Comparison of ENCODE assay signal across 15 cellular contexts in the genomic region with DNA sequence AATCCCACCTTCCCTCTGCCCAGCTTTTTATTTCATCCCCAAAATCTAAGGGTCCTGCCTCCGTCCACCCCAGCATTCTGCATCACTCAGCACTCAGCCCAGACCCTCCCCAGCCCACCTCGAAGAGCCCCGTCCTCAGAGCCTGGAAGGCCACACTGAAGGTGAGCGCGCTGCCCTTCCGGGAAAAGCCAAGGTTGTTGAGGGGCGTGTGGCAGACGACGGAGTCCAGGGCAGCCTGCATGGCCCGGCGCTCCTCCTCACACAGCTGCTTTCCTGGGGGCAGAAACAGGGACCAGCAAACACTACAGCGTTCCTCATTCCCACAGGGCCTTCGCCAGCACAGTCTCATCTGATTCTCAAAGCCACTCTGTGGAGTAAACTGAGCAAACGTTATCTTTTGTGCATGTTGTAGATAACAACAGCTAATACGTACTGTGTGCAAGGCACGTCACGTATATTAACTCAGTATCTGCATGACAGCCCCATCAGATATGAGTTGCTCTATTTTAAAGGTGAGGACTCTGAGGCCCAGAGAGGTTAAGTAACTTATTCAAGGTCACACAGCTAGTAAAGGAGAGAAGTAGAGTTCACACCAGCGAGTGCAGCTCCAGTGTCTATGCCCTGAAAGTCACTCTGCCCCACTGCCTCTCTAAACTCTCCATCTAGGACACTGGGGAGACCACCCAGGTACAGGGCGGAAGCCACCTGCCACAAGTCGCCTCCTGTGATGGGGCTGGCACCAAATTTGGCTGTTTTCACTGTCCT. TPM values are rescaled to one million over a fixed set of nuclear protein-coding genes. Genes with fewer than 3 reads are reported as not detected.
DNase-seq lines count a peak whose midpoint lies in the region; ATAC-seq, FAIRE-seq and TF ChIP-seq lines count a peak whose summit lies in the region.
"Had no signal": no experiment of that assay in that cellular context is flagged by ENCODE, and none has a peak within 500 bp of the region (broad histone marks: within the 10 kb centered on the region; RNA-seq: fewer than 3 reads in every experiment).

No MANE protein-coding gene starts in this region.

- no peaks in the 10 kb centered on the region for H3K9me3 ChIP-seq in BLaER1 treated with 17β-estradiol and CSF1 and Interleukin-3, amounts not matched to agents 10 nM and 100 nM (replicated peaks in 1 of 11)

- H3K36me3 Mint-ChIP-seq in activated CD8-positive, alpha-beta T cell treated with anti-CD3 and anti-CD28 coated beads for 36 hours (ENCODE audit: low read depth) = peaks cover 29% of the 10 kb centered on the region
- H3K36me3 Mint-ChIP-seq in naive B cell = peaks cover 5 to 8% of the 10 kb centered on the region in 2 donors

- H3K4me1 ChIP-seq in BLaER1 treated with 17β-estradiol and CSF1 and Interleukin-3, amounts not matched to agents 10 nM and 100 nM = peaks cover 66 to 88% (median 75%) of the 10 kb centered on the region in 10 experiments

- peak overlapping the region in 4 of 10 experiments; percentile 80 to 100 (median 94); a peak in 6 of 20 replicates for H3K4me3 ChIP-seq in BLaER1 treated with 17β-estradiol and CSF1 and Interleukin-3, amounts not matched to agents 10 nM and 100 nM

- peaks cover 40% of the 10 kb centered on the region for H3K4me1 Mint-ChIP-seq in activated CD8-positive, alpha-beta T cell treated with anti-CD3 and anti-CD28 coated beads for 36 hours (ENCODE audit: low read depth)
- H3K4me1 Mint-ChIP-seq in naive B cell = peaks cover 26 to 71% (median 66%) of the 10 kb centered on the region in 3 donors

- H3K27ac Mint-ChIP-seq in activated CD8-positive, alpha-beta T cell treated with anti-CD3 and anti-CD28 coated beads for 36 hours = peak overlapping the region; percentile 89
- H3K27ac Mint-ChIP-seq in naive B cell = peak overlapping the region in 2 of 6 donors; percentile 79 to 90

- H3K9me3 Mint-ChIP-seq in activated CD8-positive, alpha-beta T cell treated with anti-CD3 and anti-CD28 coated beads for 36 hours = no peaks in the 10 kb centered on the region
- no peaks in the 10 kb centered on the region for H3K9me3 Mint-ChIP-seq in naive B cell
- H3K9me3 Mint-ChIP-seq: CD14-positive monocyte had no signal

- no peaks in the 10 kb centered on the region for H3K27me3 Mint-ChIP-seq in activated CD8-positive, alpha-beta T cell treated with anti-CD3 and anti-CD28 coated beads for 36 hours
- H3K27me3 Mint-ChIP-seq in naive B cell = no peaks in the 10 kb centered on the region

- H3K27ac ChIP-seq in BLaER1 treated with 17β-estradiol and CSF1 and Interleukin-3, amounts not matched to agents 10 nM and 100 nM = peak overlapping the region in 1 of 11 experiments; percentile 86; a peak in 2 of 22 replicates

- CTCF ChIA-PET in activated CD8-positive, alpha-beta T cell treated with anti-CD3 and anti-CD28 coated beads for 36 hours (lab: Charles Lee) = interaction anchor here (0.8 to 1.6 kb wide), 5 partner anchors 23 to 63 kb away, joined by 3 to 5 read pairs (median 3); no protein-coding TSS in a partner anchor

- DNase-seq in GM13976 (ENCODE audit: low spot score) (peak; percentile 17), naive B cell (no peak), DMS53 (lab: John Stamatoyannopoulos, UW) (no peak), D721Med (ENCODE audit: insufficient read length, low spot score) (no peak)
- DNase-seq in activated CD8-positive, alpha-beta T cell treated with anti-CD3 and anti-CD28 coated beads for 36 hours = no peak
- DNase-seq: activated CD8-positive, alpha-beta memory T cell treated with anti-CD3 and anti-CD28 coated beads for 24 hours; glutamatergic neuron; NCI-H2081 treated with DMSO at 0.1 percent for 48 hours had no signal

- peaks cover 40 to 66% (median 53%) of the 10 kb centered on the region in 11 experiments for H3K36me3 ChIP-seq in BLaER1 treated with 17β-estradiol and CSF1 and Interleukin-3, amounts not matched to agents 10 nM and 100 nM

- H3K4me2 ChIP-seq in BLaER1 treated with 17β-estradiol and CSF1 and Interleukin-3, amounts not matched to agents 10 nM and 100 nM = peak overlapping the region; percentile 89 to 100 (median 97); a peak in 20 of 22 replicates

- H3K4me3 Mint-ChIP-seq in activated CD8-positive, alpha-beta T cell treated with anti-CD3 and anti-CD28 coated beads for 36 hours = no peak overlapping the region
- H3K4me3 Mint-ChIP-seq in naive B cell = peak overlapping the region in 7 of 8 donors; percentile 12 to 92 (median 78)

- H4K20me1 ChIP-seq in BLaER1 treated with 17β-estradiol and CSF1 and Interleukin-3, amounts not matched to agents 10 nM and 100 nM = peaks cover 39 to 63% (median 50%) of the 10 kb centered on the region in 11 experiments

- in situ Hi-C loops in GM13976 (cut with MboI; ENCODE audit: low sequenced_read_pairs, unreplicated experiment) = no loop called here

- intact Hi-C loops in activated CD8-positive, alpha-beta T cell treated with anti-CD3 and anti-CD28 coated beads for 36 hours (cut with micrococcal nuclease) = no loop called here

- FAIRE-seq in D721Med (lab: Jason Lieb, UNC) = no peak
- FAIRE-seq: H54, keratinocyte, urothelium cell line had no signal

- POLR2A ChIA-PET in activated CD8-positive, alpha-beta T cell treated with anti-CD3 and anti-CD28 coated beads for 36 hours (lab: Charles Lee) = interaction anchor here (0.6 to 1.2 kb wide), 5 partner anchors 13 to 360 kb away, joined by 3 to 5 read pairs (median 3); no protein-coding TSS in a partner anchor

- peak overlapping the region in 9 of 11 experiments; percentile 35 to 94 (median 68); a peak in 10 of 22 replicates for H3K9ac ChIP-seq in BLaER1 treated with 17β-estradiol and CSF1 and Interleukin-3, amounts not matched to agents 10 nM and 100 nM

- H3K27me3 ChIP-seq in BLaER1 treated with 17β-estradiol and CSF1 and Interleukin-3, amounts not matched to agents 10 nM and 100 nM = no peaks in the 10 kb centered on the region

- TF ChIP-seq CTCF in GM13976 (IDR thresholded peaks at IDR 0.05; ENCODE audit: borderline replicate concordance, control extremely low read depth, extremely low read depth, insufficient read depth, missing control alignments) (no peak), D721Med (IDR thresholded peaks at IDR 0.05; ENCODE audit: insufficient read depth, missing control alignments) (no peak)
- no peak for TF ChIP-seq CTCF in activated CD8-positive, alpha-beta T cell treated with anti-CD3 and anti-CD28 coated beads for 36 hours (IDR thresholded peaks at IDR 0.05)

- no peak for ATAC-seq in activated CD8-positive, alpha-beta T cell treated with anti-CD3 and anti-CD28 coated beads for 36 hours
- no peak for ATAC-seq in naive B cell (ENCODE audit: low read depth in 2 of 2)
- no peak for ATAC-seq in GM19324 (IDR thresholded peaks at IDR 0.05; ENCODE audit: low FRiP score, unreplicated experiment)
- no peak for ATAC-seq in GM19463 (IDR thresholded peaks at IDR 0.05; ENCODE audit: unreplicated experiment)

RNA-seq across cellular contexts. Expression of a gene that starts 2.8 kb away (rescaled TPM):
- total RNA-seq in activated CD8-positive, alpha-beta T cell treated with anti-CD3 and anti-CD28 coated beads for 36 hours = 10 to 100 TPM; 15.7 to 17.4 TPM
- 1 to 10 TPM; 2.0 to 9.1 (median 3.3) TPM for polyA plus RNA-seq in naive B cell (ENCODE audit: low read depth in 6 of 6)

RNA-seq across cellular contexts. Expression of a gene that starts 7.0 kb away (rescaled TPM):
- total RNA-seq in activated CD8-positive, alpha-beta T cell treated with anti-CD3 and anti-CD28 coated beads for 36 hours = 100 to 1,000 TPM; 108 to 116 TPM
- polyA plus RNA-seq in naive B cell (ENCODE audit: low read depth in 6 of 6) = 100 to 1,000 TPM; 407 to 579 (median 480) TPM

RNA-seq across cellular contexts. Expression of a gene that starts 12.7 kb away (rescaled TPM):
- total RNA-seq in activated CD8-positive, alpha-beta T cell treated with anti-CD3 and anti-CD28 coated beads for 36 hours = 1 to 10 TPM; 2.4 to 2.7 TPM
- polyA plus RNA-seq in naive B cell (ENCODE audit: low read depth in 6 of 6) = under 1 TPM in 5 of 6 donors, not detected in 1; 0.13 to 0.40 (median 0.23) TPM
- polyA plus RNA-seq: CD14-positive monocyte had no signal

RNA-seq across cellular contexts. Expression of a gene that starts 21.4 kb away (rescaled TPM):
- total RNA-seq in activated CD8-positive, alpha-beta T cell treated with anti-CD3 and anti-CD28 coated beads for 36 hours = 1 to 10 TPM; 3.7 to 4.3 TPM
- under 1 TPM in 4 of 6 donors, not detected in 2; 0.18 to 0.84 (median 0.28) TPM for polyA plus RNA-seq in naive B cell (ENCODE audit: low read depth in 6 of 6)
- polyA plus RNA-seq: CD14-positive monocyte had no signal

RNA-seq across cellular contexts. Expression of a gene that starts 22.0 kb away (rescaled TPM):
- total RNA-seq in activated CD8-positive, alpha-beta T cell treated with anti-CD3 and anti-CD28 coated beads for 36 hours = 10 to 100 TPM; 13.2 to 15.8 TPM
- polyA plus RNA-seq in naive B cell (ENCODE audit: low read depth in 6 of 6) = 100 to 1,000 TPM in 5 of 6 donors, 10 to 100 TPM in 1; 97.1 to 221 (median 129) TPM
